In the genomic region with DNA sequence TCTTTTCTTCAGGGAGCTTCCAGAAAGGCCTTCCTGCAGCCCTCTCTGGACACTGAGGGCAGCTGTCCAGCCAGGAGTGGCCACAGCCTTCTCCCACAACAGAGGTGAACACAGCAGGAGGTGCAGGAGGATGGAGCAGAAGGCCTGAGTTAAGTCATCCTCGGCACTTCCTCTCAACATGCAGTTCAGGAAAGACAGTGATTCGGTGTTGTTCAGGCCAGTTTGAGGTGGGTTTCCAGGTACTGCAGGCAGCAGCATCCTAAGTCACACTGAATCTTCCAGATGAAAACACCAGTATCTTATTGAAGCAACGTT, we compare ENCODE assay signal across 1 cellular context.
TF ChIP-seq lines count a peak whose summit lies in the region.

No MANE protein-coding gene starts in this region.

TF ChIP-seq in GM23338, 12 proteins besides CTCF, POLR2A, EP300 and RAD21 (continued from another document):
- TF ChIP-seq, protein P1, sequence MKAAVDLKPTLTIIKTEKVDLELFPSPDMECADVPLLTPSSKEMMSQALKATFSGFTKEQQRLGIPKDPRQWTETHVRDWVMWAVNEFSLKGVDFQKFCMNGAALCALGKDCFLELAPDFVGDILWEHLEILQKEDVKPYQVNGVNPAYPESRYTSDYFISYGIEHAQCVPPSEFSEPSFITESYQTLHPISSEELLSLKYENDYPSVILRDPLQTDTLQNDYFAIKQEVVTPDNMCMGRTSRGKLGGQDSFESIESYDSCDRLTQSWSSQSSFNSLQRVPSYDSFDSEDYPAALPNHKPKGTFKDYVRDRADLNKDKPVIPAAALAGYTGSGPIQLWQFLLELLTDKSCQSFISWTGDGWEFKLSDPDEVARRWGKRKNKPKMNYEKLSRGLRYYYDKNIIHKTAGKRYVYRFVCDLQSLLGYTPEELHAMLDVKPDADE (IDR thresholded peaks at IDR 0.05) = no peak
- no peak for TF ChIP-seq EZH2phosphoT487 (IDR thresholded peaks at IDR 0.05; ENCODE audit: unreplicated experiment)
